In the genomic region with DNA sequence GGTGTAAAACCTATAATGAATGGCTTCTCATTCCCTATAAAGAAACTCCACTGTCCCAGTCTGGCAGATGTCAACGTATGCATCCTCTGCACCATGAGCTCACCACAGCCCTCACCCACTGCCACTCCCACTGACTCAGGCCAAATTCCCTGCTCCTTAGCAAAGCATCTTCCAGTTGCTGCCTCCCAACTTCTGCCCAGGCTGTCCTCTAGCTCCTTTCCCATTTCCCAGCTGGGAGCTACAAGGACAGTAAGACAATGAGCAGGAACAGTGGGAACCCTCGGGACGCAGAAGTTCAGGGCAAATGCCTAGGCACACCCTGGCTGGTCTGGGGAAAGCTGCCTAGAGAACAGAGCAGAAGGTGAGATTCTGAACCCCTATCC, we compare ENCODE assay signal across 8 cellular contexts. TPM values are rescaled to one million over a fixed set of nuclear protein-coding genes. Genes with fewer than 3 reads are reported as not detected.
DNase-seq lines count a peak whose midpoint lies in the region; ATAC-seq, FAIRE-seq and TF ChIP-seq lines count a peak whose summit lies in the region.

No MANE protein-coding gene starts in this region.

- TF ChIP-seq CTCF in mammary epithelial cell (conservative IDR thresholded peaks at IDR 0.05 in 1 of 2, IDR thresholded peaks at IDR 0.05 in 1 of 2; ENCODE audit: extremely low read depth in 1 of 2, insufficient read depth in 1 of 2, low read depth in 1 of 2, low read length in 2 of 2) = no peak
- TF ChIP-seq CTCF in right lobe of liver (IDR thresholded peaks at IDR 0.05) = no peak
- no peak for TF ChIP-seq CTCF in tibial nerve (IDR thresholded peaks at IDR 0.05)
- TF ChIP-seq CTCF in D721Med (IDR thresholded peaks at IDR 0.05; ENCODE audit: insufficient read depth, missing control alignments) = no peak

- intact Hi-C loops in mammary epithelial cell (cut with micrococcal nuclease) (loop anchor here (2.0 to 5.0 kb wide), 2 partner anchors 16 to 39 kb away; a partner anchor contains a TSS), right lobe of liver (cut with DNase I) (no loop called here)

- peak overlapping the region; percentile 90 to 100 (median 97) for H3K4me2 ChIP-seq in BLaER1 treated with 17β-estradiol and CSF1 and Interleukin-3, amounts not matched to agents 10 nM and 100 nM
- peak overlapping the region; percentile 95 for H3K4me2 ChIP-seq in mammary epithelial cell (ENCODE audit: insufficient read depth, low read depth, low read length)

- peak overlapping the region; percentile 85 to 93 (median 88) for H3K9ac ChIP-seq in BLaER1 treated with 17β-estradiol and CSF1 and Interleukin-3, amounts not matched to agents 10 nM and 100 nM
- peak overlapping the region; percentile 84 for H3K9ac ChIP-seq in mammary epithelial cell (ENCODE audit: insufficient read depth, low read length)

- TF ChIP-seq EP300 in tibial nerve (IDR thresholded peaks at IDR 0.05) = no peak

- TF ChIP-seq POLR2A in right lobe of liver (IDR thresholded peaks at IDR 0.05) (no peak), tibial nerve (IDR thresholded peaks at IDR 0.05) (no peak)

- in situ Hi-C loops in mammary epithelial cell (cut with MboI; ENCODE audit: low sequenced_read_pairs in 2 of 2) = no loop called here

- BruUV-seq in mammary epithelial cell (replicated peaks; lab: Mats Ljungman, UMichigan) = no TSS peak

- peak overlapping the region; percentile 86 for H2AFZ ChIP-seq in mammary epithelial cell (ENCODE audit: low read depth, low read length)

- H3K79me2 ChIP-seq in mammary epithelial cell (ENCODE audit: insufficient read depth, low read length) = peaks cover 14% of the 10 kb centered on the region

- H3K9me3 ChIP-seq in BLaER1 treated with 17β-estradiol and CSF1 and Interleukin-3, amounts not matched to agents 10 nM and 100 nM (replicated peaks in 1 of 11) = no peaks in the 10 kb centered on the region
- H3K9me3 ChIP-seq in mammary epithelial cell (replicated peaks; ENCODE audit: insufficient read depth, low read length) (no peaks in the 10 kb centered on the region), right lobe of liver (no peaks in the 10 kb centered on the region), tibial nerve (no peaks in the 10 kb centered on the region)

- ATAC-seq in right lobe of liver (peak in 1 of 4 donors; percentile 13), GM21360 (IDR thresholded peaks at IDR 0.05; ENCODE audit: unreplicated experiment) (no peak), GM18517 (IDR thresholded peaks at IDR 0.05; ENCODE audit: unreplicated experiment) (no peak)

- no peak for FAIRE-seq in D721Med (lab: Jason Lieb, UNC)

- 0% methylated on average over 3 of the region's 3 CpGs for WGBS in mammary epithelial cell (ENCODE audit: low coverage, missing lambda C conversion rate)
- 0% methylated on average over 3 of the region's 3 CpGs for WGBS in right lobe of liver (ENCODE audit: insufficient coverage, low coverage, low lambda C conversion rate, missing lambda C conversion rate)
- 0 to 7% methylated on average over 3 of the region's 3 CpGs for WGBS in tibial nerve, 2 donors

- DNase-seq in LoVo (ENCODE audit: low spot score) = peak; percentile 36
- DNase-seq in mammary epithelial cell = peak; percentile 68
- no peak for DNase-seq in right lobe of liver
- DNase-seq in tibial nerve (ENCODE audit: low spot score in 2 of 2) = no peak
- DNase-seq in D721Med (ENCODE audit: insufficient read length, low spot score) = no peak

- peak overlapping the region; percentile 57 to 86 (median 81); a peak in 21 of 22 replicates for H3K27ac ChIP-seq in BLaER1 treated with 17β-estradiol and CSF1 and Interleukin-3, amounts not matched to agents 10 nM and 100 nM
- H3K27ac ChIP-seq in mammary epithelial cell (ENCODE audit: insufficient read depth, low read depth, low read length) (peak overlapping the region; percentile 67), right lobe of liver (peak overlapping the region in 2 of 3 donors; percentile 37 to 57), tibial nerve (peak overlapping the region in 3 of 4 donors; percentile 79 to 86 (median 80))

- peaks cover 42 to 45% (median 43%) of the 10 kb centered on the region in 11 experiments for H3K36me3 ChIP-seq in BLaER1 treated with 17β-estradiol and CSF1 and Interleukin-3, amounts not matched to agents 10 nM and 100 nM
- peaks cover 3% of the 10 kb centered on the region for H3K36me3 ChIP-seq in mammary epithelial cell (ENCODE audit: insufficient read depth, low read length)
- H3K36me3 ChIP-seq in right lobe of liver = peaks cover 0 to 18% (median 5%) of the 10 kb centered on the region in 4 donors
- peaks cover 0 to 45% (median 4%) of the 10 kb centered on the region in 3 donors for H3K36me3 ChIP-seq in tibial nerve

- CTCF ChIA-PET in mammary epithelial cell (lab: Charles Lee; ENCODE audit: low non-redundant PET) = interaction anchor here (1.6 kb wide), 1 partner anchor 16 kb away, joined by 8 read pairs; no protein-coding TSS in a partner anchor

- H3K4me3 ChIP-seq in BLaER1 treated with 17β-estradiol and CSF1 and Interleukin-3, amounts not matched to agents 10 nM and 100 nM = peak overlapping the region; percentile 76 to 86 (median 80)
- H3K4me3 ChIP-seq in mammary epithelial cell (replicated peaks in 1 of 3; ENCODE audit: insufficient read depth in 1 of 3, low read depth in 2 of 3, low read length in 3 of 3) = peak overlapping the region; percentile 52 to 94 (median 70)
- peak overlapping the region; percentile 76 to 94 (median 85) for H3K4me3 ChIP-seq in right lobe of liver
- H3K4me3 ChIP-seq in tibial nerve = peak overlapping the region; percentile 69 to 88 (median 82)

- no peaks in the 10 kb centered on the region for H3K27me3 ChIP-seq in BLaER1 treated with 17β-estradiol and CSF1 and Interleukin-3, amounts not matched to agents 10 nM and 100 nM
- H3K27me3 ChIP-seq in mammary epithelial cell (ENCODE audit: insufficient read depth, low read length) = no peaks in the 10 kb centered on the region
- no peaks in the 10 kb centered on the region for H3K27me3 ChIP-seq in right lobe of liver
- H3K27me3 ChIP-seq in tibial nerve = no peaks in the 10 kb centered on the region

- peaks cover 0 to 41% (median 0%) of the 10 kb centered on the region in 11 experiments; a peak in 7 of 22 replicates for H4K20me1 ChIP-seq in BLaER1 treated with 17β-estradiol and CSF1 and Interleukin-3, amounts not matched to agents 10 nM and 100 nM
- H4K20me1 ChIP-seq in mammary epithelial cell (ENCODE audit: insufficient read depth, low read length) = no peaks in the 10 kb centered on the region

- dilution Hi-C loops in mammary epithelial cell (cut with HindIII; ENCODE audit: low sequenced_read_pairs) = no loop called here

- peaks cover 19 to 33% (median 27%) of the 10 kb centered on the region in 10 experiments for H3K4me1 ChIP-seq in BLaER1 treated with 17β-estradiol and CSF1 and Interleukin-3, amounts not matched to agents 10 nM and 100 nM
- H3K4me1 ChIP-seq in mammary epithelial cell (ENCODE audit: insufficient read depth, low read length) (peaks cover 8% of the 10 kb centered on the region), right lobe of liver (peaks cover 0 to 12% (median 3%) of the 10 kb centered on the region in 4 donors), tibial nerve (peaks cover 0 to 25% (median 9%) of the 10 kb centered on the region in 4 donors)

RNA-seq across cellular contexts. Expression of a gene that starts 9.1 kb away (rescaled TPM):
- total RNA-seq in mammary epithelial cell (10 to 100 TPM; 11.7 to 13.1 TPM), right lobe of liver (10 to 100 TPM in 4 of 6 experiments, 1 to 10 TPM in 2; 8.9 to 23.9 (median 11.7) TPM), tibial nerve (10 to 100 TPM; 47.1 to 74.3 (median 60.9) TPM)
- polyA plus RNA-seq in mammary epithelial cell = 21.2 TPM
- 10.6 TPM for polyA minus RNA-seq in mammary epithelial cell

RNA-seq across cellular contexts. Expression of a gene that starts 13.7 kb away (rescaled TPM):
- 100 to 1,000 TPM; 158 to 198 TPM for total RNA-seq in mammary epithelial cell
- polyA plus RNA-seq in mammary epithelial cell = 452 TPM
- 283 TPM for polyA minus RNA-seq in mammary epithelial cell
- 10 to 100 TPM; 23.4 to 67.8 (median 33.9) TPM for total RNA-seq in right lobe of liver
- total RNA-seq in tibial nerve = 100 to 1,000 TPM in 2 of 4 donors, 10 to 100 TPM in 2; 54.4 to 137 (median 105) TPM

RNA-seq across cellular contexts. Expression of a gene that starts 14.5 kb away (rescaled TPM):
- total RNA-seq in mammary epithelial cell (10 to 100 TPM; 27.2 to 48.5 TPM), right lobe of liver (10 to 100 TPM; 12.2 to 21.1 (median 18.2) TPM), tibial nerve (100 to 1,000 TPM in 1 of 4 donors, 10 to 100 TPM in 3; 51.3 to 101 (median 59.2) TPM)
- polyA plus RNA-seq in mammary epithelial cell = 35.6 TPM
- polyA minus RNA-seq in mammary epithelial cell = 25.7 TPM

RNA-seq across cellular contexts. Expression of a gene that starts 26.3 kb away (rescaled TPM):
- total RNA-seq in mammary epithelial cell (under 1 TPM; 0.33 to 0.99 TPM), right lobe of liver (1 to 10 TPM in 3 of 6 experiments, under 1 TPM in 3; 0.42 to 1.2 (median 0.99) TPM), tibial nerve (1 to 10 TPM; 2.8 to 8.4 (median 4.0) TPM)
- polyA plus RNA-seq in mammary epithelial cell = 0.51 TPM
- not detected for polyA minus RNA-seq in mammary epithelial cell

RNA-seq across cellular contexts. Expression of a gene that starts 26.7 kb away (rescaled TPM):
- total RNA-seq in mammary epithelial cell (10 to 100 TPM in 1 of 2 donors, 1 to 10 TPM in 1; 5.5 to 15.3 TPM), right lobe of liver (10 to 100 TPM; 15.1 to 38.4 (median 22.7) TPM), tibial nerve (10 to 100 TPM in 3 of 4 donors, 1 to 10 TPM in 1; 8.1 to 19.5 (median 12.0) TPM)
- polyA plus RNA-seq in mammary epithelial cell = 9.4 TPM
- 18.5 TPM for polyA minus RNA-seq in mammary epithelial cell

Comparison
In these comparisons a context has a peak if more than half of its experiments do, and no peak if none do; other contexts are left out.
1. DNase-seq: peak in LoVo (single experiment) and mammary epithelial cell (single experiment); none in right lobe of liver (0 of 3), tibial nerve (0 of 2) and D721Med (single experiment).
2. Peak in every context shown above with its lines, with median percentiles within 50 percentile points of each other: H3K27ac ChIP-seq and H3K4me3 ChIP-seq.